Comparison of ENCODE assay signal across 9 cellular contexts in genomic region chr1:176843352-176844297, GRCh38.
A peak's percentile ranks its signal among the peaks of the same experiment; 100 is the strongest.
DNase-seq lines count a peak whose midpoint lies in the region; ATAC-seq and TF ChIP-seq lines count a peak whose summit lies in the region.
"Had no signal": no experiment of that assay in that cellular context is flagged by ENCODE, and none has a peak within 500 bp of the region (broad histone marks: within the 10 kb centered on the region; RNA-seq: fewer than 3 reads in every experiment).

No MANE protein-coding gene starts in this region.

- TF ChIP-seq CTCF in mesothelial cell of epicardium (IDR thresholded peaks at IDR 0.05; ENCODE audit: unreplicated experiment), result peak; percentile 46

- no peaks in the 10 kb centered on the region for H3K36me3 Mint-ChIP-seq in mesothelial cell of epicardium
- H3K36me3 Mint-ChIP-seq: CD4-positive, CD25-positive, alpha-beta regulatory T cell had no signal

- DNase-seq in SHP77 (lab: John Stamatoyannopoulos, UW) (peak; percentile 12 to 49), SHP77 treated with DMSO at 0.1 percent for 48 hours (lab: John Stamatoyannopoulos, UW) (no peak), NCI-H460 (ENCODE audit: extremely low read depth, low read depth) (peak; percentile 36), dermis microvascular lymphatic vessel endothelial cell (ENCODE audit: low read depth in 2 of 2) (peak; percentile 6 to 11), mesothelial cell of epicardium (ENCODE audit: low spot score in 2 of 2, unreplicated experiment in 2 of 2) (peak in 1 of 2 experiments; percentile 52)

- H3K4me1 Mint-ChIP-seq in mesothelial cell of epicardium, result no peaks in the 10 kb centered on the region
- H3K4me1 Mint-ChIP-seq: CD4-positive, CD25-positive, alpha-beta regulatory T cell had no signal

- no peak for ATAC-seq in HG03520 (IDR thresholded peaks at IDR 0.05; ENCODE audit: unreplicated experiment)
- no peak for ATAC-seq in HG03442 (IDR thresholded peaks at IDR 0.05; ENCODE audit: unreplicated experiment)
- no peak for ATAC-seq in GM21381 (IDR thresholded peaks at IDR 0.05; ENCODE audit: unreplicated experiment)

- H3K4me3 Mint-ChIP-seq in mesothelial cell of epicardium, result no peak overlapping the region
- H3K4me3 Mint-ChIP-seq: CD4-positive, CD25-positive, alpha-beta regulatory T cell had no signal

- H3K27me3 Mint-ChIP-seq in mesothelial cell of epicardium (ENCODE audit: low read depth), result peaks cover 2% of the 10 kb centered on the region

- H3K9me3 Mint-ChIP-seq in mesothelial cell of epicardium, result no peaks in the 10 kb centered on the region

- H3K27ac Mint-ChIP-seq in mesothelial cell of epicardium, result no peak overlapping the region
- H3K27ac Mint-ChIP-seq: CD4-positive, CD25-positive, alpha-beta regulatory T cell had no signal
